1 cellular context compared by ENCODE assay signal in genomic region chr13:27971236-27971645, GRCh38.
A peak's percentile ranks its signal among the peaks of the same experiment; 100 is the strongest.
TF ChIP-seq lines count a peak whose summit lies in the region.

No MANE protein-coding gene starts in this region.

TF ChIP-seq in GM23338, 12 proteins besides CTCF, POLR2A, EP300 and RAD21:
- TF ChIP-seq EZH2phosphoT487 (IDR thresholded peaks at IDR 0.05; ENCODE audit: unreplicated experiment) = no peak
- TF ChIP-seq NANOG (IDR thresholded peaks at IDR 0.05; ENCODE audit: borderline replicate concordance) = no peak
- TF ChIP-seq CREB1 (CRISPR knock-in tag; IDR thresholded peaks at IDR 0.05; ENCODE audit: low read depth) = no peak
- no peak for TF ChIP-seq ZNF462 (CRISPR knock-in tag; IDR thresholded peaks at IDR 0.05)
- TF ChIP-seq STAT1 (IDR thresholded peaks at IDR 0.05; ENCODE audit: unreplicated experiment) = no peak
- TF ChIP-seq POLR2AphosphoS5 (IDR thresholded peaks at IDR 0.05; ENCODE audit: low read depth) = peak; percentile 14; the same call in 1 of the 2 replicates
- TF ChIP-seq JUNB (IDR thresholded peaks at IDR 0.05; ENCODE audit: unreplicated experiment) = no peak
- no peak for TF ChIP-seq REST (IDR thresholded peaks at IDR 0.05; ENCODE audit: unreplicated experiment)
